Comparison of ENCODE assay signal across 1 cellular context in genomic region chr7:104064969-104065387, GRCh38.
TF ChIP-seq lines count a peak whose summit lies in the region.

No MANE protein-coding gene starts in this region.

TF ChIP-seq in HepG2, 621 proteins besides CTCF, POLR2A, EP300 and RAD21 (continued from another document and continues in another):
- TF ChIP-seq FOXA1 (IDR thresholded peaks at IDR 0.05), result peak; percentile 94
- peak; percentile 96 for TF ChIP-seq FOXA1 (CRISPR knock-in tag; IDR thresholded peaks at IDR 0.05)
- TF ChIP-seq SMC3 (IDR thresholded peaks at IDR 0.05; ENCODE audit: low read length), result 0 out of 2 replicates have a peak, but pooled peaks have one; percentile 4
- TF ChIP-seq ESRRA (CRISPR knock-in tag; IDR thresholded peaks at IDR 0.05; ENCODE audit: low read depth), result 0 out of 2 replicates have a peak, but pooled peaks have one; percentile 42
- TF ChIP-seq TCF7L2 (IDR thresholded peaks at IDR 0.05; ENCODE audit: low read depth, low read length), result peak; percentile 99
- TF ChIP-seq ZNF646 (CRISPR knock-in tag; IDR thresholded peaks at IDR 0.05), result no peak
- TF ChIP-seq POLR2G (IDR thresholded peaks at IDR 0.05; ENCODE audit: low read depth, low read length), result no peak
- 0 out of 2 replicates have a peak, but pooled peaks have one; percentile 45 for TF ChIP-seq TBX2 (CRISPR knock-in tag; IDR thresholded peaks at IDR 0.05; ENCODE audit: borderline replicate concordance)
- no peak for TF ChIP-seq TAF15 (IDR thresholded peaks at IDR 0.05; ENCODE audit: low read depth, low read length, poor library complexity, severe bottlenecking)
- TF ChIP-seq ZFP62 (CRISPR knock-in tag; IDR thresholded peaks at IDR 0.05), result no peak
- TF ChIP-seq SOX5 (CRISPR knock-in tag; IDR thresholded peaks at IDR 0.05; ENCODE audit: borderline replicate concordance), result peak; percentile 90; the same call in 1 of the 2 replicates
- TF ChIP-seq, protein P1, sequence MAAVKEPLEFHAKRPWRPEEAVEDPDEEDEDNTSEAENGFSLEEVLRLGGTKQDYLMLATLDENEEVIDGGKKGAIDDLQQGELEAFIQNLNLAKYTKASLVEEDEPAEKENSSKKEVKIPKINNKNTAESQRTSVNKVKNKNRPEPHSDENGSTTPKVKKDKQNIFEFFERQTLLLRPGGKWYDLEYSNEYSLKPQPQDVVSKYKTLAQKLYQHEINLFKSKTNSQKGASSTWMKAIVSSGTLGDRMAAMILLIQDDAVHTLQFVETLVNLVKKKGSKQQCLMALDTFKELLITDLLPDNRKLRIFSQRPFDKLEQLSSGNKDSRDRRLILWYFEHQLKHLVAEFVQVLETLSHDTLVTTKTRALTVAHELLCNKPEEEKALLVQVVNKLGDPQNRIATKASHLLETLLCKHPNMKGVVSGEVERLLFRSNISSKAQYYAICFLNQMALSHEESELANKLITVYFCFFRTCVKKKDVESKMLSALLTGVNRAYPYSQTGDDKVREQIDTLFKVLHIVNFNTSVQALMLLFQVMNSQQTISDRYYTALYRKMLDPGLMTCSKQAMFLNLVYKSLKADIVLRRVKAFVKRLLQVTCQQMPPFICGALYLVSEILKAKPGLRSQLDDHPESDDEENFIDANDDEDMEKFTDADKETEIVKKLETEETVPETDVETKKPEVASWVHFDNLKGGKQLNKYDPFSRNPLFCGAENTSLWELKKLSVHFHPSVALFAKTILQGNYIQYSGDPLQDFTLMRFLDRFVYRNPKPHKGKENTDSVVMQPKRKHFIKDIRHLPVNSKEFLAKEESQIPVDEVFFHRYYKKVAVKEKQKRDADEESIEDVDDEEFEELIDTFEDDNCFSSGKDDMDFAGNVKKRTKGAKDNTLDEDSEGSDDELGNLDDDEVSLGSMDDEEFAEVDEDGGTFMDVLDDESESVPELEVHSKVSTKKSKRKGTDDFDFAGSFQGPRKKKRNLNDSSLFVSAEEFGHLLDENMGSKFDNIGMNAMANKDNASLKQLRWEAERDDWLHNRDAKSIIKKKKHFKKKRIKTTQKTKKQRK (IDR thresholded peaks at IDR 0.05; ENCODE audit: low read length), result no peak
- peak; percentile 85 for TF ChIP-seq FOXO1 (CRISPR knock-in tag; IDR thresholded peaks at IDR 0.05)
- TF ChIP-seq CCDC6 (CRISPR knock-in tag; IDR thresholded peaks at IDR 0.05), result no peak
- peak; percentile 99 for TF ChIP-seq NR2F6 (IDR thresholded peaks at IDR 0.05)
- TF ChIP-seq NR2F6 (CRISPR knock-in tag; IDR thresholded peaks at IDR 0.05), result peak; percentile 96
- no peak for TF ChIP-seq ZNF143 (CRISPR knock-in tag; IDR thresholded peaks at IDR 0.05)
- TF ChIP-seq PATZ1 (CRISPR knock-in tag; IDR thresholded peaks at IDR 0.05), result peak; percentile 59
- TF ChIP-seq ZBTB38 (CRISPR knock-in tag; IDR thresholded peaks at IDR 0.05), result no peak
- no peak for TF ChIP-seq BATF2 (CRISPR knock-in tag; IDR thresholded peaks at IDR 0.05)
- no peak for TF ChIP-seq ZNF839 (CRISPR knock-in tag; IDR thresholded peaks at IDR 0.05; ENCODE audit: borderline replicate concordance)
- peak; percentile 57; the same call in 1 of the 2 replicates for TF ChIP-seq ZNF331 (CRISPR knock-in tag; IDR thresholded peaks at IDR 0.05)
- peak; percentile 47; the same call in 1 of the 2 replicates for TF ChIP-seq MAX (IDR thresholded peaks at IDR 0.05)
- TF ChIP-seq FOXJ3 (CRISPR knock-in tag; IDR thresholded peaks at IDR 0.05; ENCODE audit: borderline replicate concordance), result peak; percentile 98; the same call in 1 of the 2 replicates
- no peak for TF ChIP-seq AGO1 (IDR thresholded peaks at IDR 0.05; ENCODE audit: low read depth, low read length, poor library complexity, severe bottlenecking)
- TF ChIP-seq ZNF792 (CRISPR knock-in tag; IDR thresholded peaks at IDR 0.05), result peak; percentile 68; the same call in 1 of the 2 replicates
- 0 out of 2 replicates have a peak, but pooled peaks have one; percentile 51 for TF ChIP-seq ZNF543 (CRISPR knock-in tag; IDR thresholded peaks at IDR 0.05)
- TF ChIP-seq ARNT (IDR thresholded peaks at IDR 0.05), result no peak
- peak; percentile 51 for TF ChIP-seq TARDBP (CRISPR knock-in tag; IDR thresholded peaks at IDR 0.05)
- TF ChIP-seq, protein P2, sequence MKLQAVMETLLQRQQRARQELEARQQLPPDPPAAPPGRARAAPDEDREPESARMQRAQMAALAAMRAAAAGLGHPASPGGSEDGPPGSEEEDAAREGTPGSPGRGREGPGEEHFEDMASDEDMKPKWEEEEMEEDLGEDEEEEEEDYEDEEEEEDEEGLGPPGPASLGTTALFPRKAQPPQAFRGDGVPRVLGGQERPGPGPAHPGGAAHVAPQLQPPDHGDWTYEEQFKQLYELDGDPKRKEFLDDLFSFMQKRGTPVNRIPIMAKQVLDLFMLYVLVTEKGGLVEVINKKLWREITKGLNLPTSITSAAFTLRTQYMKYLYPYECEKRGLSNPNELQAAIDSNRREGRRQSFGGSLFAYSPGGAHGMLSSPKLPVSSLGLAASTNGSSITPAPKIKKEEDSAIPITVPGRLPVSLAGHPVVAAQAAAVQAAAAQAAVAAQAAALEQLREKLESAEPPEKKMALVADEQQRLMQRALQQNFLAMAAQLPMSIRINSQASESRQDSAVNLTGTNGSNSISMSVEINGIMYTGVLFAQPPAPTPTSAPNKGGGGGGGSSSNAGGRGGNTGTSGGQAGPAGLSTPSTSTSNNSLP (IDR thresholded peaks at IDR 0.05; ENCODE audit: low read depth, low read length), result peak; percentile 97
- TF ChIP-seq SIX4 (CRISPR knock-in tag; IDR thresholded peaks at IDR 0.05), result peak; percentile 65; the same call in 1 of the 2 replicates
- peak; percentile 58 for TF ChIP-seq THAP11 (CRISPR knock-in tag; IDR thresholded peaks at IDR 0.05)
- no peak for TF ChIP-seq ZNF251 (CRISPR knock-in tag; IDR thresholded peaks at IDR 0.05)
- no peak for TF ChIP-seq TFAP4 (IDR thresholded peaks at IDR 0.05; ENCODE audit: borderline replicate concordance, low read depth)
- peak; percentile 84; the same call in 1 of the 2 replicates for TF ChIP-seq NFKBIZ (CRISPR knock-in tag; IDR thresholded peaks at IDR 0.05)
- TF ChIP-seq NR2C2 (CRISPR knock-in tag; IDR thresholded peaks at IDR 0.05; ENCODE audit: borderline replicate concordance), result peak; percentile 76
- TF ChIP-seq, protein P3, sequence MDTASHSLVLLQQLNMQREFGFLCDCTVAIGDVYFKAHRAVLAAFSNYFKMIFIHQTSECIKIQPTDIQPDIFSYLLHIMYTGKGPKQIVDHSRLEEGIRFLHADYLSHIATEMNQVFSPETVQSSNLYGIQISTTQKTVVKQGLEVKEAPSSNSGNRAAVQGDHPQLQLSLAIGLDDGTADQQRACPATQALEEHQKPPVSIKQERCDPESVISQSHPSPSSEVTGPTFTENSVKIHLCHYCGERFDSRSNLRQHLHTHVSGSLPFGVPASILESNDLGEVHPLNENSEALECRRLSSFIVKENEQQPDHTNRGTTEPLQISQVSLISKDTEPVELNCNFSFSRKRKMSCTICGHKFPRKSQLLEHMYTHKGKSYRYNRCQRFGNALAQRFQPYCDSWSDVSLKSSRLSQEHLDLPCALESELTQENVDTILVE (CRISPR knock-in tag; IDR thresholded peaks at IDR 0.05), result peak; percentile 83; the same call in 1 of the 2 replicates
- no peak for TF ChIP-seq WIZ (CRISPR knock-in tag; IDR thresholded peaks at IDR 0.05)
- TF ChIP-seq MYC (CRISPR knock-in tag; IDR thresholded peaks at IDR 0.05; ENCODE audit: borderline replicate concordance), result no peak
- no peak for TF ChIP-seq ZNF687 (CRISPR knock-in tag; IDR thresholded peaks at IDR 0.05)
- no peak for TF ChIP-seq REXO4 (CRISPR knock-in tag; IDR thresholded peaks at IDR 0.05; ENCODE audit: borderline replicate concordance)
- no peak; the same call in 1 of the 2 replicates for TF ChIP-seq KMT2A (CRISPR knock-in tag; IDR thresholded peaks at IDR 0.05)
- no peak for TF ChIP-seq NONO (IDR thresholded peaks at IDR 0.05)
- peak; percentile 75 for TF ChIP-seq NONO (CRISPR knock-in tag; conservative IDR thresholded peaks at IDR 0.05)
